Comparison of ENCODE assay signal across 1 cellular context in genomic region chr13:28022848-28023518, GRCh38.
A peak's percentile ranks its signal among the peaks of the same experiment; 100 is the strongest.
TF ChIP-seq lines count a peak whose summit lies in the region.

No MANE protein-coding gene starts in this region.

TF ChIP-seq in HepG2, 621 proteins besides CTCF, POLR2A, EP300 and RAD21 (continued from another document and continues in another):
- no peak for TF ChIP-seq KLF9 (CRISPR knock-in tag; IDR thresholded peaks at IDR 0.05; ENCODE audit: low read depth)
- no peak for TF ChIP-seq SP140L (CRISPR knock-in tag; IDR thresholded peaks at IDR 0.05; ENCODE audit: borderline replicate concordance)
- 0 out of 2 replicates have a peak, but pooled peaks have one; percentile 22 for TF ChIP-seq AHDC1 (CRISPR knock-in tag; IDR thresholded peaks at IDR 0.05; ENCODE audit: borderline replicate concordance)
- TF ChIP-seq ZNF235 (CRISPR knock-in tag; IDR thresholded peaks at IDR 0.05; ENCODE audit: borderline replicate concordance) = no peak
- TF ChIP-seq ZNF180 (CRISPR knock-in tag; IDR thresholded peaks at IDR 0.05; ENCODE audit: borderline replicate concordance, low read depth) = no peak
- no peak for TF ChIP-seq ZNF17 (CRISPR knock-in tag; IDR thresholded peaks at IDR 0.05)
- no peak for TF ChIP-seq BRD4 (CRISPR knock-in tag; IDR thresholded peaks at IDR 0.05)
- TF ChIP-seq ZGPAT (CRISPR knock-in tag; IDR thresholded peaks at IDR 0.05) = no peak
- no peak for TF ChIP-seq ATF4 (CRISPR knock-in tag; IDR thresholded peaks at IDR 0.05)
- no peak for TF ChIP-seq SETDB1 (CRISPR knock-in tag; IDR thresholded peaks at IDR 0.05; ENCODE audit: borderline replicate concordance)
- TF ChIP-seq TERF1 (CRISPR knock-in tag; IDR thresholded peaks at IDR 0.05) = no peak
- no peak for TF ChIP-seq JUNB (CRISPR knock-in tag; IDR thresholded peaks at IDR 0.05; ENCODE audit: borderline replicate concordance)
- no peak for TF ChIP-seq ETV6 (CRISPR knock-in tag; conservative IDR thresholded peaks at IDR 0.05)
- TF ChIP-seq AKNA (CRISPR knock-in tag; IDR thresholded peaks at IDR 0.05; ENCODE audit: borderline replicate concordance) = no peak
- TF ChIP-seq HNF1B (CRISPR knock-in tag; IDR thresholded peaks at IDR 0.05) = no peak
- TF ChIP-seq ZNF576 (CRISPR knock-in tag; IDR thresholded peaks at IDR 0.05) = no peak
- no peak for TF ChIP-seq ZNF30 (CRISPR knock-in tag; IDR thresholded peaks at IDR 0.05)
- no peak for TF ChIP-seq SRSF4 (IDR thresholded peaks at IDR 0.05; ENCODE audit: low read depth, low read length, poor library complexity, severe bottlenecking)
- TF ChIP-seq ZNF446 (CRISPR knock-in tag; IDR thresholded peaks at IDR 0.05) = no peak
- TF ChIP-seq THAP7 (CRISPR knock-in tag; IDR thresholded peaks at IDR 0.05) = no peak
- no peak for TF ChIP-seq ZNF383 (CRISPR knock-in tag; IDR thresholded peaks at IDR 0.05; ENCODE audit: borderline replicate concordance)
- peak; percentile 49 for TF ChIP-seq HDAC1 (CRISPR knock-in tag; IDR thresholded peaks at IDR 0.05)
- TF ChIP-seq ARID5B (CRISPR knock-in tag; IDR thresholded peaks at IDR 0.05) = peak; percentile 40; the same call in 1 of the 2 replicates
- TF ChIP-seq RARA (CRISPR knock-in tag; IDR thresholded peaks at IDR 0.05) = no peak
- peak; percentile 77 for TF ChIP-seq HNF4A (CRISPR knock-in tag; IDR thresholded peaks at IDR 0.05)
- 0 out of 2 replicates have a peak, but pooled peaks have one; percentile 19 for TF ChIP-seq PHF8 (CRISPR knock-in tag; IDR thresholded peaks at IDR 0.05)
- peak; percentile 35; the same call in 1 of the 2 replicates for TF ChIP-seq NCOR1 (IDR thresholded peaks at IDR 0.05; ENCODE audit: borderline replicate concordance, low read length)
- TF ChIP-seq DRAP1 (CRISPR knock-in tag; IDR thresholded peaks at IDR 0.05) = no peak
- TF ChIP-seq ZNF362 (CRISPR knock-in tag; IDR thresholded peaks at IDR 0.05; ENCODE audit: borderline replicate concordance) = no peak
- TF ChIP-seq ZNF335 (CRISPR knock-in tag; IDR thresholded peaks at IDR 0.05) = no peak
- TF ChIP-seq ZNF556 (CRISPR knock-in tag; IDR thresholded peaks at IDR 0.05; ENCODE audit: borderline replicate concordance) = no peak
- TF ChIP-seq HOXA3 (CRISPR knock-in tag; IDR thresholded peaks at IDR 0.05) = peak; percentile 13; the same call in 1 of the 2 replicates
- TF ChIP-seq ZNF546 (CRISPR knock-in tag; conservative IDR thresholded peaks at IDR 0.05) = no peak
- no peak for TF ChIP-seq FOSL1 (CRISPR knock-in tag; IDR thresholded peaks at IDR 0.05; ENCODE audit: borderline replicate concordance)
